In genomic region chr2:216283038-216283900, GRCh38 we compare ENCODE assay signal across 8 cellular contexts.
DNase-seq lines count a peak whose midpoint lies in the region; ATAC-seq, FAIRE-seq and TF ChIP-seq lines count a peak whose summit lies in the region.

No MANE protein-coding gene starts in this region.

- H3K36me3 ChIP-seq in GM23338 (ENCODE audit: insufficient read depth) (no peaks in the 10 kb centered on the region), RWPE2 (ENCODE audit: low read depth) (no peaks in the 10 kb centered on the region), keratinocyte (ENCODE audit: control insufficient read depth in 2 of 2, extremely low read depth in 1 of 2, insufficient read depth in 2 of 2, low read length in 2 of 2) (no peaks in the 10 kb centered on the region), ovary (no peaks in the 10 kb centered on the region)

- FAIRE-seq in keratinocyte (lab: Jason Lieb, UNC), result no peak

- peaks cover 40% of the 10 kb centered on the region for H3K4me1 ChIP-seq in GM23338 (ENCODE audit: insufficient read depth)
- H3K4me1 ChIP-seq in RWPE2 (ENCODE audit: insufficient read depth, poor library complexity, severe bottlenecking), result no peaks in the 10 kb centered on the region
- no peaks in the 10 kb centered on the region for H3K4me1 ChIP-seq in keratinocyte (ENCODE audit: control insufficient read depth, extremely low read depth, insufficient read depth, low read length)
- H3K4me1 ChIP-seq in ovary (ENCODE audit: insufficient read depth), result no peaks in the 10 kb centered on the region

- H3K9me2 ChIP-seq in GM23338 (ENCODE audit: insufficient read depth), result no peaks in the 10 kb centered on the region

- H3K27me3 Mint-ChIP-seq in GM23338 (ENCODE audit: insufficient read depth, low read depth, poor library complexity), result peaks cover 9% of the 10 kb centered on the region

- H3K27ac Mint-ChIP-seq in GM23338, result no peak overlapping the region

- dilution Hi-C loops in keratinocyte (cut with MboI; ENCODE audit: extremely low pct_ligation_motif_present, low sequenced_read_pairs), result no loop called here

- DNase-seq in Daoy (ENCODE audit: low read depth), result peak; percentile 54
- DNase-seq in GM23338 (ENCODE audit: low spot score), result peak; percentile 94
- no peak for DNase-seq in RWPE2 (ENCODE audit: low spot score)
- no peak for DNase-seq in keratinocyte (ENCODE audit: low read depth, low spot score)
- no peak for DNase-seq in NCI-H2029 treated with DMSO at 0.1 percent for 48 hours (lab: John Stamatoyannopoulos, UW)
- DNase-seq in LoVo (ENCODE audit: low spot score), result no peak
- no peak for DNase-seq in globus pallidus (ENCODE audit: low spot score)
- no peak for DNase-seq in ovary

- peaks cover 61% of the 10 kb centered on the region for H3K4me1 Mint-ChIP-seq in GM23338

- no peaks in the 10 kb centered on the region for H3F3A ChIP-seq in GM23338 (replicated peaks; ENCODE audit: low read depth)

- H3K4me2 ChIP-seq in GM23338 (0 out of 2 replicates have a peak overlapping the region, but pooled peaks have one; percentile 38), keratinocyte (ENCODE audit: control insufficient read depth, extremely low read depth, insufficient read depth, low read depth, low read length) (no peak overlapping the region)

- H3K27me3 ChIP-seq in GM23338 (ENCODE audit: insufficient read depth) (no peaks in the 10 kb centered on the region), RWPE2 (ENCODE audit: insufficient read depth, poor library complexity, severe bottlenecking) (no peaks in the 10 kb centered on the region), keratinocyte (ENCODE audit: control insufficient read depth, extremely low read depth, insufficient read depth, low read length) (no peaks in the 10 kb centered on the region), ovary (no peaks in the 10 kb centered on the region)

- H4K20me1 ChIP-seq in GM23338 (replicated peaks; ENCODE audit: insufficient read depth) (no peaks in the 10 kb centered on the region), keratinocyte (ENCODE audit: control insufficient read depth, extremely low read depth, insufficient read depth, low read length) (no peaks in the 10 kb centered on the region)

- no peak for TF ChIP-seq POLR2A in ovary (IDR thresholded peaks at IDR 0.05)

- H3K9me1 ChIP-seq in keratinocyte (ENCODE audit: control insufficient read depth, extremely low read depth, insufficient read depth, low read length), result no peaks in the 10 kb centered on the region

- H3K36me3 Mint-ChIP-seq in GM23338 (ENCODE audit: low read depth), result no peaks in the 10 kb centered on the region

- no peaks in the 10 kb centered on the region for H3K9me3 Mint-ChIP-seq in GM23338

- H3K79me2 ChIP-seq in GM23338 (replicated peaks; ENCODE audit: insufficient read depth) (no peaks in the 10 kb centered on the region), keratinocyte (ENCODE audit: control insufficient read depth, insufficient read depth, low read length) (no peaks in the 10 kb centered on the region)

- H2AFZ ChIP-seq in GM23338 (peak overlapping the region; percentile 93), keratinocyte (ENCODE audit: control insufficient read depth, low read length) (no peak overlapping the region)

- no peak overlapping the region for H3K27ac ChIP-seq in GM23338 (ENCODE audit: low read depth)
- no peak overlapping the region for H3K27ac ChIP-seq in RWPE2 (ENCODE audit: poor library complexity, severe bottlenecking)
- no peak overlapping the region for H3K27ac ChIP-seq in keratinocyte (ENCODE audit: control insufficient read depth, insufficient read depth, low read length)
- H3K27ac ChIP-seq in ovary, result no peak overlapping the region

- H3K4me3 Mint-ChIP-seq in GM23338, result no peak overlapping the region; the same call in 2 of the 3 replicates

- H3K9ac ChIP-seq in keratinocyte (ENCODE audit: control insufficient read depth, extremely low read depth, insufficient read depth, low read length), result no peak overlapping the region

- 74 to 81% (median 75%) methylated on average over 12 of the region's 12 CpGs for WGBS in ovary, 3 donors

- intact Hi-C loops in ovary (cut with DNase I), result no loop called here

- TF ChIP-seq EP300 in ovary (IDR thresholded peaks at IDR 0.05), result no peak

- TF ChIP-seq CTCF in GM23338 (conservative IDR thresholded peaks at IDR 0.05; ENCODE audit: low read depth in 2 of 2) (peak; percentile 82 to 99), RWPE2 (IDR thresholded peaks at IDR 0.05; ENCODE audit: poor library complexity, severe bottlenecking) (peak; percentile 17), keratinocyte (optimal IDR thresholded peaks at IDR 0.05 in 1 of 3, IDR thresholded peaks at IDR 0.05 in 1 of 3, conservative IDR thresholded peaks at IDR 0.05 in 1 of 3; ENCODE audit: extremely low read depth in 1 of 3, insufficient read depth in 2 of 3, low read length in 3 of 3) (peak; percentile 39 to 73 (median 53)), ovary (IDR thresholded peaks at IDR 0.05) (no peak)

- H3K9me3 ChIP-seq in RWPE2 (ENCODE audit: severe bottlenecking), result no peaks in the 10 kb centered on the region
- no peaks in the 10 kb centered on the region for H3K9me3 ChIP-seq in keratinocyte (ENCODE audit: control insufficient read depth, low read depth, low read length)
- H3K9me3 ChIP-seq in ovary, result no peaks in the 10 kb centered on the region

- no peak overlapping the region for H3K4me3 ChIP-seq in GM23338
- H3K4me3 ChIP-seq in RWPE2 (ENCODE audit: severe bottlenecking), result no peak overlapping the region
- H3K4me3 ChIP-seq in keratinocyte (ENCODE audit: control insufficient read depth in 2 of 3, extremely low read depth in 1 of 3, insufficient read depth in 2 of 3, low read depth in 1 of 3, low read length in 3 of 3), result no peak overlapping the region
- no peak overlapping the region for H3K4me3 ChIP-seq in ovary

- ATAC-seq in GM23338 (peak; percentile 97), RWPE2 (ENCODE audit: low read depth) (no peak)

TF ChIP-seq in GM23338, 12 proteins besides CTCF, POLR2A, EP300 and RAD21:
- TF ChIP-seq ZNF331 (CRISPR knock-in tag; IDR thresholded peaks at IDR 0.05; ENCODE audit: low read depth) (no peak), CREB1 (CRISPR knock-in tag; IDR thresholded peaks at IDR 0.05; ENCODE audit: low read depth) (peak; percentile 58)

Comparison
In these comparisons a context has a peak if more than half of its experiments do, and no peak if none do; other contexts are left out.
1. DNase-seq: peak in Daoy (single experiment) and GM23338 (single experiment); none in RWPE2 (single experiment), keratinocyte (single experiment), NCI-H2029 treated with DMSO at 0.1 percent for 48 hours (single experiment), LoVo (single experiment), globus pallidus (single experiment) and ovary (0 of 5).
2. CTCF ChIP-seq: peak in GM23338 (2 of 2), RWPE2 (single experiment) and keratinocyte (3 of 3); none in ovary (0 of 3).